ENCODE assay signal across 26 cellular contexts in the genomic region with DNA sequence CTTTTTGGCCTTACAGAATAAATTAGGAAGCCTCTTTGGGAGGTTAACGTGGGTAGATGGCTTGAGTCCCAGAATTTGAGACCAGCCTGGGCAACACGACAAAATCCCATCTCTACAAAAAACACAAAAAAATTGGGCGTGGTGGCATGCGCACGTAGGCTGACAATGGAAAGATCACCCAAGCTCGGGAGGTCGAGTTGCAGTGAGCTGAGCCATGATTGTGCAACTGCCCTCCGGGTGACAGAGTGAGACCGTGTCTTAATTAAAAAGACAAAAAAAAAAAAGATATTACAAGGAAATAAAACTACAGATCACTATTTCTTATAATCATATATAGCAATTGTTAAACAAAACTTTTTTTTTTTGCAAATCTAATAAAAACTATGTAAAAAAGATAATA.
"Had no signal": no experiment of that assay in that cellular context is flagged by ENCODE, and none has a peak within 500 bp of the region (broad histone marks: within the 10 kb centered on the region; RNA-seq: fewer than 3 reads in every experiment).

No MANE protein-coding gene starts in this region.

- H3K27ac Mint-ChIP-seq: activated B cell treated with CpG ODN at 0.5 μM for 24 hours; activated CD4-positive, alpha-beta T cell treated with anti-CD3 and anti-CD28 coated beads for 36 hours; activated naive CD8-positive, alpha-beta T cell; activated T-helper 2 cell treated with anti-CD3 and anti-CD28 coated beads, Interferon-gamma antibody, Interleukin-2, Interleukin-4, amounts not matched to agents 10 μg/mL and 5 μg/mL and 100 μg/mL, durations not matched to agents 14 hours and 24 hours and 36 hours; immature natural killer cell; natural killer cell; progenitor cell of endocrine pancreas; stimulated activated naive B cell treated with anti-CD40 and anti-IgM and Interleukin-4, amounts not matched to agents 10 μg/mL and 1 μg/mL and 100 μg/mL, for 72 hours had no signal

- H3K4me1 Mint-ChIP-seq: activated B cell treated with CpG ODN at 0.5 μM for 24 hours; activated CD4-positive, alpha-beta T cell treated with anti-CD3 and anti-CD28 coated beads for 36 hours; immature natural killer cell; natural killer cell; stimulated activated naive B cell treated with anti-CD40 and anti-IgM and Interleukin-4, amounts not matched to agents 10 μg/mL and 1 μg/mL and 100 μg/mL, for 72 hours had no signal

- H3K36me3 ChIP-seq: adrenal gland, left lung, transverse colon, uterus had no signal

- H3K9me3 ChIP-seq: adrenal gland, left lung, transverse colon, uterus had no signal

- H3K36me3 Mint-ChIP-seq: activated naive CD8-positive, alpha-beta T cell; immature natural killer cell; natural killer cell; stimulated activated naive B cell treated with anti-CD40 and anti-IgM and Interleukin-4, amounts not matched to agents 10 μg/mL and 1 μg/mL and 100 μg/mL, for 72 hours had no signal

- H3K4me3 Mint-ChIP-seq: activated B cell treated with CpG ODN at 0.5 μM for 24 hours; activated CD4-positive, alpha-beta T cell treated with anti-CD3 and anti-CD28 coated beads for 36 hours; activated naive CD8-positive, alpha-beta T cell; activated T-cell treated with anti-CD3 and anti-CD28 coated beads, Interleukin-2, amount 50 U/mL, for 4 hours; immature natural killer cell; natural killer cell; stimulated activated naive B cell treated with anti-CD40 and anti-IgM and Interleukin-4, amounts not matched to agents 10 μg/mL and 1 μg/mL and 100 μg/mL, for 72 hours had no signal

- H3K4me1 ChIP-seq: adrenal gland, left lung, uterus had no signal

- H3K27me3 Mint-ChIP-seq: activated B cell treated with CpG ODN at 0.5 μM for 24 hours; progenitor cell of endocrine pancreas; stimulated activated naive B cell treated with anti-CD40 and anti-IgM and Interleukin-4, amounts not matched to agents 10 μg/mL and 1 μg/mL and 100 μg/mL, for 72 hours had no signal

- DNase-seq: activated B cell treated with CpG ODN at 0.5 μM for 24 hours; activated CD4-positive, alpha-beta T cell treated with anti-CD3 and anti-CD28 coated beads for 36 hours; activated CD4-positive, alpha-beta T cell treated with anti-CD3 and anti-CD28 coated beads, Interleukin-2, amount 50 U/mL, for 4 hours; activated CD8-positive, alpha-beta memory T cell treated with anti-CD3 and anti-CD28 coated beads for 24 hours; activated CD8-positive, alpha-beta memory T cell treated with anti-CD3 and anti-CD28 coated beads, Interleukin-2, amount 50 U/mL, for 4 hours; activated naive CD4-positive, alpha-beta T cell; activated T-cell treated with anti-CD3 and anti-CD28 coated beads, Interleukin-2, amount 50 U/mL, for 4 hours; adrenal gland; cerebellar nuclear complex; cortex of kidney; erythroblast; foreskin melanocyte; immature natural killer cell; left lung; midbrain; natural killer cell; retina; stimulated activated CD4-positive, alpha-beta T cell treated with anti-CD3 and anti-CD28 coated beads, Interleukin-2, amount 100 ng/mL, for 48 hours; stimulated activated CD8-positive, alpha-beta memory T cell treated with anti-CD3 and anti-CD28 coated beads, Interleukin-4, amount 100 ng/mL, for 48 hours; stimulated activated naive B cell treated with anti-CD40 and anti-IgM and Interleukin-4, amounts not matched to agents 10 μg/mL and 1 μg/mL and 100 μg/mL, for 72 hours; T1000; transverse colon; uterus had no signal

- H3K4me3 ChIP-seq: adrenal gland, left lung, transverse colon, uterus had no signal

- H3K27me3 ChIP-seq: adrenal gland, left lung, transverse colon, uterus had no signal

- ATAC-seq: activated CD4-positive, alpha-beta T cell treated with anti-CD3 and anti-CD28 coated beads for 36 hours; activated T-cell treated with anti-CD3 and anti-CD28 coated beads, Interleukin-2, amount 50 U/mL, for 4 hours; left lung; natural killer cell; stimulated activated naive B cell treated with anti-CD40 and anti-IgM and Interleukin-4, amounts not matched to agents 10 μg/mL and 1 μg/mL and 100 μg/mL, for 72 hours had no signal

- H3K27ac ChIP-seq: adrenal gland, left lung, transverse colon, uterus had no signal

- H3K9me3 Mint-ChIP-seq: activated B cell treated with CpG ODN at 0.5 μM for 24 hours; activated T-cell treated with anti-CD3 and anti-CD28 coated beads, Interleukin-2, amount 50 U/mL, for 4 hours; activated T-helper 2 cell treated with anti-CD3 and anti-CD28 coated beads, Interferon-gamma antibody, Interleukin-2, Interleukin-4, amounts not matched to agents 10 μg/mL and 5 μg/mL and 100 μg/mL, durations not matched to agents 14 hours and 24 hours and 36 hours; natural killer cell; stimulated activated naive B cell treated with anti-CD40 and anti-IgM and Interleukin-4, amounts not matched to agents 10 μg/mL and 1 μg/mL and 100 μg/mL, for 72 hours had no signal
